In genomic region chr5:69042915-69043795, GRCh38 we compare ENCODE assay signal across 8 cellular contexts. TPM values are rescaled to one million over a fixed set of nuclear protein-coding genes. Genes with fewer than 3 reads are reported as not detected.
DNase-seq lines count a peak whose midpoint lies in the region; ATAC-seq and TF ChIP-seq lines count a peak whose summit lies in the region.

No MANE protein-coding gene starts in this region.

- TF ChIP-seq EP300 in stomach (IDR thresholded peaks at IDR 0.05), result no peak

- no peaks in the 10 kb centered on the region for H3K9me3 Mint-ChIP-seq in activated T-helper 17 cell treated with anti-CD3 and anti-CD28 coated beads, Interleukin-2, amount 50 U/mL, for 72 hours
- H3K9me3 Mint-ChIP-seq in neural crest cell, result no peaks in the 10 kb centered on the region

- H4K20me1 ChIP-seq in DND-41 (ENCODE audit: insufficient read depth, low read length), result no peaks in the 10 kb centered on the region
- no peaks in the 10 kb centered on the region for H4K20me1 ChIP-seq in GM23248 (ENCODE audit: insufficient read depth)

- H3K27me3 ChIP-seq in DND-41 (ENCODE audit: insufficient read depth, low read length, poor library complexity), result no peaks in the 10 kb centered on the region
- H3K27me3 ChIP-seq in GM23248 (replicated peaks; ENCODE audit: insufficient read depth), result no peaks in the 10 kb centered on the region
- H3K27me3 ChIP-seq in stomach, result no peaks in the 10 kb centered on the region

- H3K4me3 ChIP-seq in DND-41 (ENCODE audit: low read depth in 1 of 2, low read length in 2 of 2), result peak overlapping the region in 1 of 2 experiments; percentile 58; a peak in 3 of 4 replicates
- peak overlapping the region; percentile 88 for H3K4me3 ChIP-seq in GM23248
- H3K4me3 ChIP-seq in LNCaP clone FGC (ENCODE audit: low read depth, low read length), result peak overlapping the region; percentile 62
- peak overlapping the region; percentile 58 for H3K4me3 ChIP-seq in fibroblast of the aortic adventitia (ENCODE audit: low read depth, low read length)
- peak overlapping the region; percentile 41 to 47 (median 45) for H3K4me3 ChIP-seq in stomach

- DNase-seq in DND-41, result peak; percentile 83
- peak; percentile 89 for DNase-seq in GM23248
- DNase-seq in LNCaP clone FGC (ENCODE audit: low read depth), result peak; percentile 89
- DNase-seq in RPMI8226, result peak; percentile 89
- peak; percentile 98 for DNase-seq in fibroblast of the aortic adventitia (ENCODE audit: low read depth)
- DNase-seq in neural crest cell (ENCODE audit: low read depth, low spot score), result peak; percentile 89
- DNase-seq in stomach, result peak; percentile 77

- intact Hi-C loops in stomach (cut with DNase I; ENCODE audit: low total_unique reads), result no loop called here

- WGBS in GM23248 (ENCODE audit: low coverage in 1 of 2, low lambda C conversion rate in 2 of 2, missing lambda C conversion rate in 2 of 2), 2 experiments, result 1 to 2% methylated on average over 19 of the region's 19 CpGs
- WGBS in stomach, 5 donors, result 7 to 12% (median 7%) methylated on average over 19 of the region's 19 CpGs

- H3K9me3 ChIP-seq in DND-41 (ENCODE audit: insufficient read depth, low read length, severe bottlenecking) (no peaks in the 10 kb centered on the region), GM23248 (ENCODE audit: low read depth) (no peaks in the 10 kb centered on the region), stomach (no peaks in the 10 kb centered on the region)

- ATAC-seq in DND-41 (ENCODE audit: insufficient read depth, low read depth), result peak; percentile 95
- peak; percentile 97 for ATAC-seq in activated T-helper 17 cell treated with anti-CD3 and anti-CD28 coated beads, Interleukin-2, amount 50 U/mL, for 72 hours (replicated peaks)

- H3K4me2 ChIP-seq in DND-41 (ENCODE audit: insufficient read depth, low read length) (peak overlapping the region; percentile 63), GM23248 (ENCODE audit: unreplicated experiment) (peak overlapping the region; percentile 83)

- in situ Hi-C loops in GM23248 (cut with MboI), result no loop called here

- H3K27ac ChIP-seq in DND-41 (ENCODE audit: low read length) (peak overlapping the region; percentile 74), GM23248 (peak overlapping the region; percentile 29), stomach (peak overlapping the region; percentile 2 to 83 (median 74))

- no peak for TF ChIP-seq POLR2A in stomach (IDR thresholded peaks at IDR 0.05)

- H3K4me3 Mint-ChIP-seq in activated T-helper 17 cell treated with anti-CD3 and anti-CD28 coated beads, Interleukin-2, amount 50 U/mL, for 72 hours, result peak overlapping the region; percentile 87
- peak overlapping the region; percentile 86 for H3K4me3 Mint-ChIP-seq in neural crest cell

- no peaks in the 10 kb centered on the region for H3K9me2 ChIP-seq in GM23248 (ENCODE audit: insufficient read depth)

- H3K27ac Mint-ChIP-seq in activated T-helper 17 cell treated with anti-CD3 and anti-CD28 coated beads, Interleukin-2, amount 50 U/mL, for 72 hours, result peak overlapping the region; percentile 90
- H3K27ac Mint-ChIP-seq in neural crest cell (ENCODE audit: unreplicated experiment), result peak overlapping the region; percentile 92

- TF ChIP-seq CTCF in DND-41 (IDR thresholded peaks at IDR 0.05; ENCODE audit: borderline replicate concordance, extremely low read depth, low read length, poor library complexity, severe bottlenecking) (peak; percentile 86), LNCaP clone FGC (IDR thresholded peaks at IDR 0.05; ENCODE audit: control insufficient read depth, extremely low read depth, insufficient read depth) (peak; percentile 84), fibroblast of the aortic adventitia (IDR thresholded peaks at IDR 0.05; ENCODE audit: insufficient read depth, low read length) (peak; percentile 66), neural crest cell (conservative IDR thresholded peaks at IDR 0.05) (peak; percentile 97), stomach (IDR thresholded peaks at IDR 0.05) (peak in 5 of 7 experiments; percentile 70 to 92 (median 90))

- H3K27me3 Mint-ChIP-seq in activated T-helper 17 cell treated with anti-CD3 and anti-CD28 coated beads, Interleukin-2, amount 50 U/mL, for 72 hours, result no peaks in the 10 kb centered on the region
- no peaks in the 10 kb centered on the region for H3K27me3 Mint-ChIP-seq in neural crest cell (ENCODE audit: low read depth)

- peaks cover 10% of the 10 kb centered on the region for H3K4me1 Mint-ChIP-seq in activated T-helper 17 cell treated with anti-CD3 and anti-CD28 coated beads, Interleukin-2, amount 50 U/mL, for 72 hours
- peaks cover 15% of the 10 kb centered on the region for H3K4me1 Mint-ChIP-seq in neural crest cell

- no peaks in the 10 kb centered on the region for H3K36me3 Mint-ChIP-seq in activated T-helper 17 cell treated with anti-CD3 and anti-CD28 coated beads, Interleukin-2, amount 50 U/mL, for 72 hours (ENCODE audit: low read depth)
- H3K36me3 Mint-ChIP-seq in neural crest cell (ENCODE audit: low read depth), result no peaks in the 10 kb centered on the region

- H3K79me2 ChIP-seq in DND-41 (ENCODE audit: insufficient read depth, low read length) (no peaks in the 10 kb centered on the region), GM23248 (ENCODE audit: insufficient read depth) (no peaks in the 10 kb centered on the region)

- no peaks in the 10 kb centered on the region for H3F3A ChIP-seq in GM23248 (ENCODE audit: insufficient read depth)

- H2AFZ ChIP-seq in DND-41 (ENCODE audit: low read depth, low read length) (peak overlapping the region; percentile 82), GM23248 (peak overlapping the region; percentile 90)

- H3K36me3 ChIP-seq in DND-41 (ENCODE audit: insufficient read depth, low read length), result no peaks in the 10 kb centered on the region
- no peaks in the 10 kb centered on the region for H3K36me3 ChIP-seq in GM23248 (ENCODE audit: low read depth)
- H3K36me3 ChIP-seq in stomach, result no peaks in the 10 kb centered on the region

- H3K4me1 ChIP-seq in DND-41 (ENCODE audit: insufficient read depth, low read length), result peaks cover 19% of the 10 kb centered on the region
- H3K4me1 ChIP-seq in GM23248 (ENCODE audit: insufficient read depth), result no peaks in the 10 kb centered on the region
- H3K4me1 ChIP-seq in stomach, result peaks cover 0 to 8% (median 4%) of the 10 kb centered on the region in 4 donors

- H3K9ac ChIP-seq in DND-41 (ENCODE audit: low read depth, low read length) (peak overlapping the region; percentile 46), GM23248 (peak overlapping the region; percentile 70)

RNA-seq across cellular contexts. Expression of gene SLC30A5, which starts 50.7 kb away (rescaled TPM):
- 66.8 and 69.6 TPM in 2 replicates for total RNA-seq in GM23248 (2014; rRNA removed; shearing (Covaris generic))
- 63.2 and 67.1 TPM in 2 replicates for polyA plus RNA-seq in GM23248 (2016; fragmentation: Nextera tagmentation; extraction: Ambion mirVana)
- total RNA-seq in activated T-helper 17 cell treated with anti-CD3 and anti-CD28 coated beads, Interleukin-2, amount 50 U/mL, for 72 hours, result 10 to 100 TPM; 23.7 to 44.7 TPM
- total RNA-seq in fibroblast of the aortic adventitia (ENCODE audit: low replicate concordance), result 28.5 and 52.8 TPM in 2 replicates
- total RNA-seq in neural crest cell, result 37.3 and 43.9 TPM in 2 replicates
- 10 to 100 TPM in 4 of 5 donors, 1 to 10 TPM in 1; 9.3 to 67.6 (median 64.7) TPM for total RNA-seq in stomach
- polyA plus RNA-seq in stomach, result 10 to 100 TPM; 11.3 to 25.7 (median 15.7) TPM
